In genomic region chr21:35829014-35829525, GRCh38 we compare ENCODE assay signal across 1 cellular context.
TF ChIP-seq lines count a peak whose summit lies in the region.

No MANE protein-coding gene starts in this region.

TF ChIP-seq in HEK293, 187 proteins besides CTCF, POLR2A, EP300 and RAD21 (continued from another document):
- TF ChIP-seq, protein P1, sequence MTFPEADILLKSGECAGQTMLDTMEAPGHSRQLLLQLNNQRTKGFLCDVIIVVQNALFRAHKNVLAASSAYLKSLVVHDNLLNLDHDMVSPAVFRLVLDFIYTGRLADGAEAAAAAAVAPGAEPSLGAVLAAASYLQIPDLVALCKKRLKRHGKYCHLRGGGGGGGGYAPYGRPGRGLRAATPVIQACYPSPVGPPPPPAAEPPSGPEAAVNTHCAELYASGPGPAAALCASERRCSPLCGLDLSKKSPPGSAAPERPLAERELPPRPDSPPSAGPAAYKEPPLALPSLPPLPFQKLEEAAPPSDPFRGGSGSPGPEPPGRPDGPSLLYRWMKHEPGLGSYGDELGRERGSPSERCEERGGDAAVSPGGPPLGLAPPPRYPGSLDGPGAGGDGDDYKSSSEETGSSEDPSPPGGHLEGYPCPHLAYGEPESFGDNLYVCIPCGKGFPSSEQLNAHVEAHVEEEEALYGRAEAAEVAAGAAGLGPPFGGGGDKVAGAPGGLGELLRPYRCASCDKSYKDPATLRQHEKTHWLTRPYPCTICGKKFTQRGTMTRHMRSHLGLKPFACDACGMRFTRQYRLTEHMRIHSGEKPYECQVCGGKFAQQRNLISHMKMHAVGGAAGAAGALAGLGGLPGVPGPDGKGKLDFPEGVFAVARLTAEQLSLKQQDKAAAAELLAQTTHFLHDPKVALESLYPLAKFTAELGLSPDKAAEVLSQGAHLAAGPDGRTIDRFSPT (tag by site-specific recombination; IDR thresholded peaks at IDR 0.05) = no peak
- TF ChIP-seq ZNF792 (tag by site-specific recombination; IDR thresholded peaks at IDR 0.05) (no peak), ZNF335 (tag by site-specific recombination; conservative IDR thresholded peaks at IDR 0.05) (no peak), SCRT1 (tag by site-specific recombination; IDR thresholded peaks at IDR 0.05; ENCODE audit: borderline replicate concordance) (peak; percentile 96), ZNF394 (tag by site-specific recombination; IDR thresholded peaks at IDR 0.05; ENCODE audit: borderline replicate concordance) (no peak), ZNF16 (tag by site-specific recombination; IDR thresholded peaks at IDR 0.05; ENCODE audit: low read depth) (no peak), ZBTB20 (tag by site-specific recombination; IDR thresholded peaks at IDR 0.05) (no peak), BCL11A (tag by site-specific recombination; IDR thresholded peaks at IDR 0.05; ENCODE audit: low read depth) (no peak), ZNF350 (tag by site-specific recombination; IDR thresholded peaks at IDR 0.05) (no peak), SCRT2 (tag by site-specific recombination; IDR thresholded peaks at IDR 0.05) (peak; percentile 96), ZNF544 (tag by site-specific recombination; IDR thresholded peaks at IDR 0.05) (no peak), ZNF133 (tag by site-specific recombination; IDR thresholded peaks at IDR 0.05) (no peak), ZNF146 (tag by site-specific recombination; IDR thresholded peaks at IDR 0.05) (no peak), ZNF510 (tag by site-specific recombination; IDR thresholded peaks at IDR 0.05; ENCODE audit: insufficient replicate concordance) (no peak), ZNF202 (tag by site-specific recombination; IDR thresholded peaks at IDR 0.05; ENCODE audit: borderline replicate concordance) (no peak)
- TF ChIP-seq, protein P2, sequence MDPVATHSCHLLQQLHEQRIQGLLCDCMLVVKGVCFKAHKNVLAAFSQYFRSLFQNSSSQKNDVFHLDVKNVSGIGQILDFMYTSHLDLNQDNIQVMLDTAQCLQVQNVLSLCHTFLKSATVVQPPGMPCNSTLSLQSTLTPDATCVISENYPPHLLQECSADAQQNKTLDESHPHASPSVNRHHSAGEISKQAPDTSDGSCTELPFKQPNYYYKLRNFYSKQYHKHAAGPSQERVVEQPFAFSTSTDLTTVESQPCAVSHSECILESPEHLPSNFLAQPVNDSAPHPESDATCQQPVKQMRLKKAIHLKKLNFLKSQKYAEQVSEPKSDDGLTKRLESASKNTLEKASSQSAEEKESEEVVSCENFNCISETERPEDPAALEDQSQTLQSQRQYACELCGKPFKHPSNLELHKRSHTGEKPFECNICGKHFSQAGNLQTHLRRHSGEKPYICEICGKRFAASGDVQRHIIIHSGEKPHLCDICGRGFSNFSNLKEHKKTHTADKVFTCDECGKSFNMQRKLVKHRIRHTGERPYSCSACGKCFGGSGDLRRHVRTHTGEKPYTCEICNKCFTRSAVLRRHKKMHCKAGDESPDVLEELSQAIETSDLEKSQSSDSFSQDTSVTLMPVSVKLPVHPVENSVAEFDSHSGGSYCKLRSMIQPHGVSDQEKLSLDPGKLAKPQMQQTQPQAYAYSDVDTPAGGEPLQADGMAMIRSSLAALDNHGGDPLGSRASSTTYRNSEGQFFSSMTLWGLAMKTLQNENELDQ (tag by site-specific recombination; IDR thresholded peaks at IDR 0.05; ENCODE audit: low read depth) = no peak
- TF ChIP-seq, protein P3, sequence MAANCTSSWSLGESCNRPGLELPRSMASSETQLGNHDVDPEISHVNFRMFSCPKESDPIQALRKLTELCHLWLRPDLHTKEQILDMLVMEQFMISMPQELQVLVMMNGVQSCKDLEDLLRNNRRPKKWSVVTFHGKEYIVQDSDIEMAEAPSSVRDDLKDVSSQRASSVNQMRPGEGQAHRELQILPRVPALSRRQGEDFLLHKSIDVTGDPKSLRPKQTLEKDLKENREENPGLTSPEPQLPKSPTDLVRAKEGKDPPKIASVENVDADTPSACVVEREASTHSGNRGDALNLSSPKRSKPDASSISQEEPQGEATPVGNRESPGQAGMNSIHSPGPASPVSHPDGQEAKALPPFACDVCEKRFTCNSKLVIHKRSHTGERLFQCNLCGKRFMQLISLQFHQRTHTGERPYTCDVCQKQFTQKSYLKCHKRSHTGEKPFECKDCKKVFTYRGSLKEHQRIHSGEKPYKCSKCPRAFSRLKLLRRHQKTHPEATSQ (tag by site-specific recombination; IDR thresholded peaks at IDR 0.05) = no peak
